In the genomic region with DNA sequence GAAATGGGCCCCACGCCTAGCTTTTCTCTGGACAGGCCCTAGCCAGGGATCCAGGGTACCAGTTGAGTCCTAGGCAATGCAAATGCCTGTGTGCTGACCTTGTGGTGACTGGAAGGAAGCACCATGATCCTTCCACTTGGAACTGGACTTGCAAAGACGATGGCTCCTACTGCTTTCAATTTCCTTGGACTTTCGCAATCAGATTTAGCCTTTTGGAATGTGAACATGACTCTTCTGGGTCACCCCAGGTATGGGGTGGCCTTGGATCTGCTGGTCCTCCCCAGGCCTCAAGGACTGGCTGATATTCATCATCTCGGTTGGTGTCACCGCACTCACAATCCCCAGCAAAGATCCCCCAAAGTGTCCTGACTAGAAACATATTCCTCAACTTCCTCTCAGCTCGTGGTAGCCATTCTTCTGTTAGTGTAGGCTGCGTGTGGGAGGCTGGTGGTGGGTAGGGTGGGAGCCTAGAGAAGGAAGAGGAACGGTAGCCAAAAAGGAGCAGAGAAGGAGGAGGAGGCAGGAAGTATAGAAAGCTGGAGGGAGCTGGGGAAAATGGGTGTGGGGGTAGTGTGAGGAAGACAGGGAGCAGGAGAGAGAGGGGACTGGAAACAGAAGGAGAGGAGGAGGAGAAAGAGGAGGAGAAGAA, we compare ENCODE assay signal across 18 cellular contexts.
"Had no signal": no experiment of that assay in that cellular context is flagged by ENCODE, and none has a peak within 500 bp of the region (broad histone marks: within the 10 kb centered on the region; RNA-seq: fewer than 3 reads in every experiment).

No MANE protein-coding gene starts in this region.

- H3K9me3 ChIP-seq: breast epithelium, gastrocnemius medialis, heart left ventricle, prostate gland had no signal

- H3K4me1 ChIP-seq: breast epithelium, gastrocnemius medialis, prostate gland had no signal

- FAIRE-seq: TTC549 had no signal

- H3K4me1 Mint-ChIP-seq: immature natural killer cell had no signal

- H3K9me3 Mint-ChIP-seq: activated CD4-positive, alpha-beta T cell treated with anti-CD3 and anti-CD28 coated beads, Interleukin-2, amount 10 ng/mL, durations not matched to agents 24 days and 14 days; activated T-helper 1 cell treated with anti-CD3 and anti-CD28 coated beads, Interleukin-12 subunit alpha, Interleukin-12 subunit beta, Interleukin-2, Interleukin-4 antibody, amounts not matched to agents 30 ng/mL and 10 ng/mL and 1 ng/mL, durations not matched to agents 14 hours and 24 hours and 36 hours; immature natural killer cell; natural killer cell; type B pancreatic cell had no signal

- H3K4me3 Mint-ChIP-seq: activated CD4-positive, alpha-beta T cell treated with anti-CD3 and anti-CD28 coated beads, Interleukin-2, amount 10 ng/mL, durations not matched to agents 24 days and 14 days; activated T-helper 1 cell treated with anti-CD3 and anti-CD28 coated beads, Interleukin-12 subunit alpha, Interleukin-12 subunit beta, Interleukin-2, Interleukin-4 antibody, amounts not matched to agents 30 ng/mL and 10 ng/mL and 1 ng/mL, durations not matched to agents 14 hours and 24 hours and 36 hours; immature natural killer cell; natural killer cell; type B pancreatic cell had no signal

- H3K36me3 Mint-ChIP-seq: natural killer cell had no signal

- H3K27ac Mint-ChIP-seq: activated CD4-positive, alpha-beta T cell treated with anti-CD3 and anti-CD28 coated beads, Interleukin-2, amount 10 ng/mL, durations not matched to agents 24 days and 14 days; activated T-helper 1 cell treated with anti-CD3 and anti-CD28 coated beads, Interleukin-12 subunit alpha, Interleukin-12 subunit beta, Interleukin-2, Interleukin-4 antibody, amounts not matched to agents 30 ng/mL and 10 ng/mL and 1 ng/mL, durations not matched to agents 14 hours and 24 hours and 36 hours; immature natural killer cell; type B pancreatic cell had no signal

- H3K36me3 ChIP-seq: breast epithelium, gastrocnemius medialis, heart left ventricle, prostate gland had no signal

- H3K27ac ChIP-seq: breast epithelium, gastrocnemius medialis, heart left ventricle, prostate gland had no signal

- DNase-seq: activated CD4-positive, CD25-positive, alpha-beta regulatory T cell; activated CD8-positive, alpha-beta memory T cell treated with anti-CD3 and anti-CD28 coated beads for 24 hours; aorta; cerebellar nuclear complex; gastrocnemius medialis; heart left ventricle; immature natural killer cell; natural killer cell; occipital lobe; right cardiac atrium; stimulated activated CD4-positive, alpha-beta T cell treated with anti-CD3 and anti-CD28 coated beads, Interleukin-4, amount 100 ng/mL, for 4 hours had no signal

- ATAC-seq: gastrocnemius medialis had no signal

- H3K4me3 ChIP-seq: breast epithelium, gastrocnemius medialis, prostate gland, smooth muscle cell had no signal
